ENCODE assay signal across 8 cellular contexts in the genomic region with DNA sequence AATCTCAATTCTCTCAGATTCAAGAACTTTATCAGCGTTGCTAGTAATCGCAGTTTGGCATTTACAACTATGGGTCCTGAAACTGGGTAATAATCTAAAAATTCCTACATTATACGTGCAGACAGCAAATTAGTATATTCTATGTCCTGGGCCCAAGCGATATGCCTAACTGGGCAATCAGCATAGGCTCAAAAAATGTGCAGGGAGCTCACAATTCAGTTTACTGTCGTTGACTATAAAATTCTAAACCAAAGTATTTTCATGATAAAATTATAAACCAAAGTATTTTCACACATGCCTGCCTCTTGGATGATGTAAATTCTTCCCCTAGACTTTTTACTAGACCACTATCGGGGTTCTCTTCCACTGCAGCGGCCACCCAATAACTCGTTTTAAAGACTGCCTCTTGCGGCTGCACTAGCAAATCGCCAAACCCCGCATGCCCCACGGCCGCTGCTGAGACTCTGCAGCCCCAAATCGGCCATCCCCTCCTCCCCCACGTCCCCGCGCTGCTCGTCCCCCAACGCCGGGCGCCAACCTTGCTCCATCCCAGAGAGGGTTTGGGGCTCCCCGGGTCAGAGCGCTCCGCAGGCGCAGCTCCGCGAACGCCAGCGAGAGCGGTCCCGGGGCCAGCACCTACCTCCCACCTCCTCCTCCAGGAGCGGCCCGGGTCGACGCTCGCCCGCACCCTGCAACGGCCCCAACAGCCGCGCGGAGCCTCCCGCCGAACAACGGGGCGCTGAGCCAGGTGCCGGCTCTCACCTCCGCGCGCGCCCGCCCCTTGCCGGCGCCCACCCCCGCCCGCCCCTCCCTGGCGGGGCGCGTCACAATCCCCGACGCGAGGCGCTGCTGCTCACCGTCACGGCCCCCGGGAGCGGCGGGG. TPM values are rescaled to one million over a fixed set of nuclear protein-coding genes. Genes with fewer than 3 reads are reported as not detected.
A peak's percentile ranks its signal among the peaks of the same experiment; 100 is the strongest.
DNase-seq lines count a peak whose midpoint lies in the region; ATAC-seq and TF ChIP-seq lines count a peak whose summit lies in the region.

No MANE protein-coding gene starts in this region.

- H4K91ac ChIP-seq in trophoblast cell (ENCODE audit: low read depth, low read length): peak overlapping the region; percentile 93

- no peak for ATAC-seq in activated CD8-positive, alpha-beta memory T cell treated with anti-CD3 and anti-CD28 coated beads, Interleukin-2, amount 10 ng/mL, durations not matched to agents 7 days and 5 days
- no peak for ATAC-seq in GM18520 (IDR thresholded peaks at IDR 0.05; ENCODE audit: unreplicated experiment)

- H2BK12ac ChIP-seq in trophoblast cell (ENCODE audit: low read length): peak overlapping the region; percentile 64

- H3K27ac ChIP-seq in HEK293 (ENCODE audit: extremely low read depth, low read depth, low read length): peak overlapping the region; percentile 71; the same call in 1 of the 2 replicates
- H3K27ac ChIP-seq in trophoblast cell (ENCODE audit: low read depth, low read length): peak overlapping the region; percentile 81

- H3K79me2 ChIP-seq in trophoblast cell (ENCODE audit: control insufficient read depth, insufficient read depth, low read length, poor library complexity): peaks cover 6% of the 10 kb centered on the region

- no CpG with 5 or more reads among the region's 67 CpGs for WGBS in trophoblast cell (ENCODE audit: extremely low coverage, insufficient coverage, insufficient read length)

- H2AFZ ChIP-seq in trophoblast cell (ENCODE audit: insufficient read depth, low read length, poor library complexity): peak overlapping the region; percentile 98

- H2BK120ac ChIP-seq in trophoblast cell (ENCODE audit: insufficient read depth, low read length, poor library complexity): peak overlapping the region; percentile 94

- peak overlapping the region; percentile 77 for H3K9ac ChIP-seq in trophoblast cell (ENCODE audit: low read length)

- peaks cover 6% of the 10 kb centered on the region for H3K36me3 Mint-ChIP-seq in activated CD8-positive, alpha-beta memory T cell treated with anti-CD3 and anti-CD28 coated beads, Interleukin-2, amount 10 ng/mL, durations not matched to agents 7 days and 5 days
- peaks cover 9% of the 10 kb centered on the region for H3K36me3 Mint-ChIP-seq in activated T-helper 1 cell treated with anti-CD3 and anti-CD28 coated beads, Interleukin-12 subunit alpha, Interleukin-12 subunit beta, Interleukin-2, Interleukin-4 antibody, amounts not matched to agents 30 ng/mL and 10 ng/mL and 1 ng/mL, durations not matched to agents 14 hours and 24 hours and 36 hours (ENCODE audit: low read depth)

- POLR2A ChIA-PET in HEK293 (lab: Yijun Ruan, JAX): no interaction called here

- H3K36me3 ChIP-seq in HEK293 (ENCODE audit: control insufficient read depth in 2 of 2, insufficient read depth in 1 of 2, low read length in 2 of 2) (no peaks in the 10 kb centered on the region), trophoblast cell (ENCODE audit: control insufficient read depth in 1 of 2, insufficient read depth in 2 of 2, low read length in 2 of 2) (no peaks in the 10 kb centered on the region)

- H3K27me3 Mint-ChIP-seq in activated CD8-positive, alpha-beta memory T cell treated with anti-CD3 and anti-CD28 coated beads, Interleukin-2, amount 10 ng/mL, durations not matched to agents 7 days and 5 days: no peaks in the 10 kb centered on the region
- H3K27me3 Mint-ChIP-seq in activated T-helper 1 cell treated with anti-CD3 and anti-CD28 coated beads, Interleukin-12 subunit alpha, Interleukin-12 subunit beta, Interleukin-2, Interleukin-4 antibody, amounts not matched to agents 30 ng/mL and 10 ng/mL and 1 ng/mL, durations not matched to agents 14 hours and 24 hours and 36 hours (ENCODE audit: insufficient read depth): no peaks in the 10 kb centered on the region

- H2AK5ac ChIP-seq in trophoblast cell (ENCODE audit: low read length): peak overlapping the region; percentile 97

- intact Hi-C loops in activated T-helper 1 cell treated with anti-CD3 and anti-CD28 coated beads, Interleukin-12 subunit alpha, Interleukin-12 subunit beta, Interleukin-2, Interleukin-4 antibody, amounts not matched to agents 30 ng/mL and 10 ng/mL and 1 ng/mL, durations not matched to agents 14 hours and 24 hours and 36 hours (cut with micrococcal nuclease): loop anchor here (1.0 to 5.0 kb wide), 16 partner anchors 63 to 1018 kb away; partner anchors contain the start of genes BCL10, C1orf52, GNG5 and PRKACB
- intact Hi-C loops in cardiac septum (cut with DNase I): loop anchor here (2.0 to 10.0 kb wide), 2 partner anchors 183 to 245 kb away; partner anchors contain the start of genes GNG5 and SPATA1

- H3K4me3 ChIP-seq in HEK293 (ENCODE audit: low read depth, low read length) (peak overlapping the region; percentile 90), trophoblast cell (ENCODE audit: low read depth, low read length) (peak overlapping the region; percentile 93)

- peak overlapping the region; percentile 93 for H3K4ac ChIP-seq in trophoblast cell (ENCODE audit: low read depth, low read length)

- TF ChIP-seq CTCF in HEK293 (tag by site-specific recombination; IDR thresholded peaks at IDR 0.05): peak; percentile 74

- peaks cover 46% of the 10 kb centered on the region for H3K4me1 Mint-ChIP-seq in activated CD8-positive, alpha-beta memory T cell treated with anti-CD3 and anti-CD28 coated beads, Interleukin-2, amount 10 ng/mL, durations not matched to agents 7 days and 5 days
- H3K4me1 Mint-ChIP-seq in activated T-helper 1 cell treated with anti-CD3 and anti-CD28 coated beads, Interleukin-12 subunit alpha, Interleukin-12 subunit beta, Interleukin-2, Interleukin-4 antibody, amounts not matched to agents 30 ng/mL and 10 ng/mL and 1 ng/mL, durations not matched to agents 14 hours and 24 hours and 36 hours (ENCODE audit: low read depth): peaks cover 59% of the 10 kb centered on the region

- no peak overlapping the region for H3K23ac ChIP-seq in trophoblast cell (ENCODE audit: low read length)

- no peak overlapping the region for H4K12ac ChIP-seq in trophoblast cell (ENCODE audit: low read depth, low read length)

- H3K4me1 ChIP-seq in HEK293 (ENCODE audit: control insufficient read depth, insufficient read depth, low read length) (0 out of 2 replicates have a peak, but pooled peaks cover 3% of the 10 kb centered on the region), trophoblast cell (ENCODE audit: control insufficient read depth in 1 of 2, insufficient read depth in 2 of 2, low read length in 2 of 2) (peaks cover 3% of the 10 kb centered on the region in 2 experiments)

- H2BK5ac ChIP-seq in trophoblast cell (ENCODE audit: low read depth, low read length, poor library complexity): peak overlapping the region; percentile 98

- H3K4me2 ChIP-seq in trophoblast cell (ENCODE audit: low read length): peak overlapping the region; percentile 78

- peak overlapping the region; percentile 83 for H3K4me3 Mint-ChIP-seq in activated CD8-positive, alpha-beta memory T cell treated with anti-CD3 and anti-CD28 coated beads, Interleukin-2, amount 10 ng/mL, durations not matched to agents 7 days and 5 days
- H3K4me3 Mint-ChIP-seq in activated T-helper 1 cell treated with anti-CD3 and anti-CD28 coated beads, Interleukin-12 subunit alpha, Interleukin-12 subunit beta, Interleukin-2, Interleukin-4 antibody, amounts not matched to agents 30 ng/mL and 10 ng/mL and 1 ng/mL, durations not matched to agents 14 hours and 24 hours and 36 hours: peak overlapping the region; percentile 84

- H3K9me3 ChIP-seq in HEK293 (ENCODE audit: control insufficient read depth, insufficient read depth, low read depth, low read length): no peaks in the 10 kb centered on the region
- H3K9me3 ChIP-seq in trophoblast cell (ENCODE audit: insufficient read depth, low read depth, low read length): no peaks in the 10 kb centered on the region

- peak overlapping the region; percentile 73 for H3K27ac Mint-ChIP-seq in activated CD8-positive, alpha-beta memory T cell treated with anti-CD3 and anti-CD28 coated beads, Interleukin-2, amount 10 ng/mL, durations not matched to agents 7 days and 5 days
- H3K27ac Mint-ChIP-seq in activated T-helper 1 cell treated with anti-CD3 and anti-CD28 coated beads, Interleukin-12 subunit alpha, Interleukin-12 subunit beta, Interleukin-2, Interleukin-4 antibody, amounts not matched to agents 30 ng/mL and 10 ng/mL and 1 ng/mL, durations not matched to agents 14 hours and 24 hours and 36 hours: peak overlapping the region; percentile 68

- H4K8ac ChIP-seq in trophoblast cell (ENCODE audit: low read depth, low read length): peak overlapping the region; percentile 95

- DNase-seq in activated CD8-positive, alpha-beta memory T cell treated with anti-CD3 and anti-CD28 coated beads, Interleukin-2, amount 10 ng/mL, durations not matched to agents 7 days and 5 days: peak; percentile 63
- DNase-seq in activated CD8-positive, alpha-beta memory T cell treated with anti-CD3 and anti-CD28 coated beads for 24 hours: no peak
- DNase-seq in NCI-H2029 treated with DMSO at 0.1 percent for 48 hours (lab: John Stamatoyannopoulos, UW): peak; percentile 51
- peak; percentile 24 for DNase-seq in activated T-helper 1 cell treated with anti-CD3 and anti-CD28 coated beads, Interleukin-12 subunit alpha, Interleukin-12 subunit beta, Interleukin-2, Interleukin-4 antibody, amounts not matched to agents 30 ng/mL and 10 ng/mL and 1 ng/mL, durations not matched to agents 14 hours and 24 hours and 36 hours (ENCODE audit: low spot score)
- peak; percentile 77 for DNase-seq in cardiac septum (ENCODE audit: low spot score)
- DNase-seq in trophoblast cell: peak; percentile 13 to 41

- H3K14ac ChIP-seq in trophoblast cell (ENCODE audit: low read length): peak overlapping the region; percentile 100

- H3K9me3 Mint-ChIP-seq in activated CD8-positive, alpha-beta memory T cell treated with anti-CD3 and anti-CD28 coated beads, Interleukin-2, amount 10 ng/mL, durations not matched to agents 7 days and 5 days (ENCODE audit: low read depth): no peaks in the 10 kb centered on the region
- H3K9me3 Mint-ChIP-seq in activated T-helper 1 cell treated with anti-CD3 and anti-CD28 coated beads, Interleukin-12 subunit alpha, Interleukin-12 subunit beta, Interleukin-2, Interleukin-4 antibody, amounts not matched to agents 30 ng/mL and 10 ng/mL and 1 ng/mL, durations not matched to agents 14 hours and 24 hours and 36 hours: peaks cover 3% of the 10 kb centered on the region

- peak overlapping the region; percentile 100 for H3K18ac ChIP-seq in trophoblast cell (ENCODE audit: low read length)

- no peaks in the 10 kb centered on the region for H3K27me3 ChIP-seq in trophoblast cell (ENCODE audit: insufficient read depth, low read length)

- CTCF ChIA-PET in activated CD8-positive, alpha-beta memory T cell treated with anti-CD3 and anti-CD28 coated beads, Interleukin-2, amount 10 ng/mL, durations not matched to agents 7 days and 5 days (lab: Charles Lee): interaction anchor here (0.5 to 1.7 kb wide), 8 partner anchors 10 to 255 kb away, joined by 3 to 5 read pairs (median 4); no protein-coding TSS in a partner anchor
- CTCF ChIA-PET in HEK293 (lab: Yijun Ruan, JAX): interaction anchor here (0.9 kb wide), 1 partner anchor 92 kb away, joined by 4 read pairs; no protein-coding TSS in a partner anchor

- peaks cover 9% of the 10 kb centered on the region for H3K79me1 ChIP-seq in trophoblast cell (ENCODE audit: low read length)

RNA-seq across cellular contexts. Expression of gene SSX2IP, which starts 0.5 kb away (rescaled TPM):
- total RNA-seq in activated CD8-positive, alpha-beta memory T cell treated with anti-CD3 and anti-CD28 coated beads, Interleukin-2, amount 10 ng/mL, durations not matched to agents 7 days and 5 days: 10 to 100 TPM; 14.1 to 14.5 TPM
- total RNA-seq in activated T-helper 1 cell treated with anti-CD3 and anti-CD28 coated beads, Interleukin-12 subunit alpha, Interleukin-12 subunit beta, Interleukin-2, Interleukin-4 antibody, amounts not matched to agents 30 ng/mL and 10 ng/mL and 1 ng/mL, durations not matched to agents 14 hours and 24 hours and 36 hours: 11.1 and 15.0 TPM in 2 replicates
- 12.0 TPM for total RNA-seq in cardiac septum
- polyA plus RNA-seq in trophoblast cell (2013): 15.0 and 17.0 TPM in 2 replicates
